8 cellular contexts compared by ENCODE assay signal in the genomic region with DNA sequence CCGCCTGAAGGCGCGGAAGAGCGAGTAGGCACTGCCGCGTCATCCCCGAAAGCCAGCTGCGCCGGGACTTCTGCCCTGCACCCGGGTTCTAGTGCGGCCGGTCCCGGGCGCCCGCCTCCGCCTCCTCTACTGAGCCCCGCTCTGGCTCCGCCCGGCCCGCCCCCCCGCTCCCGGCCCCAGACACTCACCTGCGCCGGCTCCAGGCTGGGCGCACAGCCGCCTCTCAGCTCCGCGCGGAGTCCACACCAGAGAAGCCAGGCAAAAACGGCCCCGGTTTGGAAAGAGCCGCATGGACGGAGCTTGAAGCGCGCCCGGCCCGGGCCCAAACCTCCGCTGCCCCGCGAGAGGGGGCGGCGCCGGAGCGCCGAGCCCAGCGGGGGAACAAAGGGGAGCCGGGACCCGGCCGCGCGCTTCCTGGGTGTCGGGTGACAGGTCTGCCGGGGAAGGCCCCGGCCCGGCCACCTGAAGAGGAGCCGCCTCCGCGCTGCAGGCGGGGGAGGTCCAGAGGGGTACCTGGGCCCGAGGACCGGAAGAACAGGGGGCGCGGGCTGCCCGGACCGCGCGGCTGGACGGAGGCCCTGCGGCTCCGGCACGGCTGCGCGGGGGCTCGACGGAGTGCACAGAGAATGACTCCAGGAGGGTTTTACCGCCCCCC.
A peak's percentile ranks its signal among the peaks of the same experiment; 100 is the strongest.
DNase-seq lines count a peak whose midpoint lies in the region; ATAC-seq and TF ChIP-seq lines count a peak whose summit lies in the region.

No MANE protein-coding gene starts in this region.

- no peak for TF ChIP-seq POLR2A in ovary (IDR thresholded peaks at IDR 0.05)

- TF ChIP-seq CTCF in ovary (IDR thresholded peaks at IDR 0.05): no peak

- H3K27me3 ChIP-seq in SJSA1 (replicated peaks): peaks cover 34% of the 10 kb centered on the region
- H3K27me3 ChIP-seq in ovary: peaks cover 14% of the 10 kb centered on the region

- H3K4me1 Mint-ChIP-seq in T-helper 2 cell treated with Interferon-gamma antibody and Interleukin-4, amounts not matched to agents 5 μg/mL and 100 μg/mL, for 36 hours (ENCODE audit: low read depth): peaks cover 18% of the 10 kb centered on the region

- WGBS in ovary, 3 donors: 0 to 1% (median 1%) methylated on average over 47 to 76 of the region's 76 CpGs

- H3K4me1 ChIP-seq in SJSA1 (replicated peaks): peaks cover 27% of the 10 kb centered on the region
- peaks cover 5% of the 10 kb centered on the region for H3K4me1 ChIP-seq in ovary (ENCODE audit: insufficient read depth)

- H3K4me3 Mint-ChIP-seq in T-helper 2 cell treated with Interferon-gamma antibody and Interleukin-4, amounts not matched to agents 5 μg/mL and 100 μg/mL, for 36 hours: no peak overlapping the region

- H3K9me3 ChIP-seq in SJSA1 (replicated peaks) (peaks cover 15% of the 10 kb centered on the region; the same call in 1 of the 2 replicates), ovary (no peaks in the 10 kb centered on the region)

- no peaks in the 10 kb centered on the region for H3K9me3 Mint-ChIP-seq in T-helper 2 cell treated with Interferon-gamma antibody and Interleukin-4, amounts not matched to agents 5 μg/mL and 100 μg/mL, for 36 hours

- H3K36me3 Mint-ChIP-seq in T-helper 2 cell treated with Interferon-gamma antibody and Interleukin-4, amounts not matched to agents 5 μg/mL and 100 μg/mL, for 36 hours (ENCODE audit: low read depth): no peaks in the 10 kb centered on the region

- H3K27ac ChIP-seq in SJSA1 (no peak overlapping the region), epithelial cell of prostate (peak overlapping the region; percentile 86), ovary (no peak overlapping the region)

- intact Hi-C loops in ovary (cut with DNase I): no loop called here

- H3K27me3 Mint-ChIP-seq in T-helper 2 cell treated with Interferon-gamma antibody and Interleukin-4, amounts not matched to agents 5 μg/mL and 100 μg/mL, for 36 hours (ENCODE audit: low read depth): peaks cover 69% of the 10 kb centered on the region

- DNase-seq in T-helper 2 cell: peak in 3 of 5 experiments; percentile 19 to 23 (median 22)
- DNase-seq in T-helper 2 cell treated with Interferon-gamma antibody and Interleukin-4, amounts not matched to agents 5 μg/mL and 100 μg/mL, for 36 hours (ENCODE audit: low spot score): no peak
- peak in 1 of 2 experiments; percentile 55 for DNase-seq in SJSA1 (ENCODE audit: low read depth in 1 of 2, low spot score in 2 of 2)
- peak; percentile 2 for DNase-seq in epithelial cell of prostate (ENCODE audit: low read depth, low spot score)
- peak in 1 of 5 donors; percentile 31 for DNase-seq in ovary
- no peak for DNase-seq in epidermal melanocyte (ENCODE audit: insufficient read length, low spot score)

- H3K36me3 ChIP-seq in SJSA1: no peaks in the 10 kb centered on the region
- H3K36me3 ChIP-seq in ovary: no peaks in the 10 kb centered on the region

- no peak overlapping the region for H3K27ac Mint-ChIP-seq in T-helper 2 cell treated with Interferon-gamma antibody and Interleukin-4, amounts not matched to agents 5 μg/mL and 100 μg/mL, for 36 hours

- no peak for TF ChIP-seq EP300 in ovary (IDR thresholded peaks at IDR 0.05)

- ATAC-seq in HG03432 (IDR thresholded peaks at IDR 0.05; ENCODE audit: unreplicated experiment): peak; percentile 40
- no peak for ATAC-seq in HG03175 (IDR thresholded peaks at IDR 0.05; ENCODE audit: unreplicated experiment)

- peak overlapping the region; percentile 54 for H3K4me3 ChIP-seq in SJSA1
- H3K4me3 ChIP-seq in ovary: peak overlapping the region; percentile 37

Comparison
In these comparisons a context has a peak if more than half of its experiments do, and no peak if none do; other contexts are left out.
1. DNase-seq: peak in T-helper 2 cell (3 of 5) and epithelial cell of prostate (single experiment); none in T-helper 2 cell treated with Interferon-gamma antibody and Interleukin-4, amounts not matched to agents 5 μg/mL and 100 μg/mL, for 36 hours (single experiment) and epidermal melanocyte (single experiment).